ENCODE assay signal across 16 cellular contexts in genomic region chr4:176363072-176363471, GRCh38. TPM values are rescaled to one million over a fixed set of nuclear protein-coding genes. Genes with fewer than 3 reads are reported as not detected.
A peak's percentile ranks its signal among the peaks of the same experiment; 100 is the strongest.
DNase-seq lines count a peak whose midpoint lies in the region; ATAC-seq, FAIRE-seq and TF ChIP-seq lines count a peak whose summit lies in the region.
"Had no signal": no experiment of that assay in that cellular context is flagged by ENCODE, and none has a peak within 500 bp of the region (broad histone marks: within the 10 kb centered on the region; RNA-seq: fewer than 3 reads in every experiment).

No MANE protein-coding gene starts in this region.

- no peak for FAIRE-seq in GM12878 (lab: Jason Lieb, UNC)
- FAIRE-seq: bronchial epithelial cell had no signal

- no peak overlapping the region for H3K27ac Mint-ChIP-seq in T-helper 2 cell treated with Interferon-gamma antibody and Interleukin-4, amounts not matched to agents 5 μg/mL and 100 μg/mL, for 36 hours
- no peak overlapping the region for H3K27ac Mint-ChIP-seq in activated CD4-positive, alpha-beta T cell treated with anti-CD3 and anti-CD28 coated beads, Interleukin-2, amount 10 ng/mL, durations not matched to agents 7 days and 5 days
- H3K27ac Mint-ChIP-seq: naive thymus-derived CD4-positive, alpha-beta T cell had no signal

- H3K4me3 ChIP-seq in GM12878 (no peak overlapping the region), PC-9 (no peak overlapping the region)
- H3K4me3 ChIP-seq: BLaER1 treated with 17β-estradiol and CSF1 and Interleukin-3, amounts not matched to agents 10 nM and 100 nM had no signal

- H2AFZ ChIP-seq in GM12878 (ENCODE audit: control insufficient read depth, low read depth, low read length) (no peak overlapping the region), PC-9 (no peak overlapping the region)

- BruUV-seq in GM12878 (replicated peaks; lab: Mats Ljungman, UMichigan) (no TSS peak), PC-9 (replicated peaks; lab: Mats Ljungman, UMichigan) (no TSS peak)

- SMC1A ChIA-PET in GM12878 (lab: Charles Lee; ENCODE audit: uncharacterized antibody, unreplicated experiment), result interaction anchor here (1.2 kb wide), 1 partner anchor 684 kb away, joined by 3 read pairs; no protein-coding TSS in a partner anchor

- RAD21 ChIA-PET in GM12878 (lab: Charles Lee; ENCODE audit: unreplicated experiment), result no interaction called here

- ATAC-seq in GM18909 (IDR thresholded peaks at IDR 0.05; ENCODE audit: poor library complexity, unreplicated experiment) (peak; percentile 82), GM21717 (IDR thresholded peaks at IDR 0.05; ENCODE audit: unreplicated experiment) (peak; percentile 91), HG03095 (IDR thresholded peaks at IDR 0.05; ENCODE audit: unreplicated experiment) (peak; percentile 58), GM12878 (peak; percentile 40)
- ATAC-seq: naive thymus-derived CD4-positive, alpha-beta T cell had no signal

- DNase-seq in GM12878 (ENCODE audit: low read depth, low spot score) (no peak), PC-9 (no peak), DMS79 (lab: John Stamatoyannopoulos, UW) (no peak)
- no peak for DNase-seq in T-helper 2 cell treated with Interferon-gamma antibody and Interleukin-4, amounts not matched to agents 5 μg/mL and 100 μg/mL, for 36 hours (ENCODE audit: low spot score)
- DNase-seq in activated CD4-positive, alpha-beta T cell treated with anti-CD3 and anti-CD28 coated beads, Interleukin-2, amount 10 ng/mL, durations not matched to agents 7 days and 5 days, result no peak
- DNase-seq: activated effector memory CD4-positive, alpha-beta T cell treated with anti-CD3 and anti-CD28 coated beads, Interleukin-2, amount 50 U/mL, for 16 hours; naive thymus-derived CD4-positive, alpha-beta T cell; NCI-H345; OCI-M1; stimulated activated CD4-positive, alpha-beta T cell treated with anti-CD3 and anti-CD28 coated beads, Interleukin-4, amount 100 ng/mL, for 1 hour; stimulated activated naive CD4-positive, alpha-beta T cell had no signal

- H3K9ac ChIP-seq in GM12878 (ENCODE audit: control insufficient read depth, insufficient read depth, low read length), result no peak overlapping the region
- H3K9ac ChIP-seq: BLaER1 treated with 17β-estradiol and CSF1 and Interleukin-3, amounts not matched to agents 10 nM and 100 nM had no signal

- H4K20me1 ChIP-seq in GM12878 (ENCODE audit: control insufficient read depth, insufficient read depth) (no peaks in the 10 kb centered on the region), PC-9 (ENCODE audit: insufficient read depth) (no peaks in the 10 kb centered on the region)
- H4K20me1 ChIP-seq: BLaER1 treated with 17β-estradiol and CSF1 and Interleukin-3, amounts not matched to agents 10 nM and 100 nM had no signal

- in situ Hi-C loops in GM12878 (cut with MboI), result loop anchor here (25.0 kb wide), 1 partner anchor 974 kb away; no protein-coding TSS in a partner anchor

- TF ChIP-seq CTCF in GM12878 (IDR thresholded peaks at IDR 0.05 in 2 of 3, conservative IDR thresholded peaks at IDR 0.05 in 1 of 3; ENCODE audit: control insufficient read depth in 2 of 3, extremely low read depth in 1 of 3, insufficient read depth in 1 of 3, low read depth in 3 of 3, low read length in 3 of 3), result no peak
- no peak for TF ChIP-seq CTCF in PC-9 (conservative IDR thresholded peaks at IDR 0.05)

- H3K27me3 ChIP-seq in GM12878 (replicated peaks in 1 of 2; ENCODE audit: control insufficient read depth in 2 of 2, insufficient read depth in 2 of 2, low read length in 1 of 2) (no peaks in the 10 kb centered on the region), PC-9 (ENCODE audit: insufficient read depth, low read depth) (no peaks in the 10 kb centered on the region)
- H3K27me3 ChIP-seq: BLaER1 treated with 17β-estradiol and CSF1 and Interleukin-3, amounts not matched to agents 10 nM and 100 nM had no signal

- CTCF ChIA-PET in GM12878 (lab: Yijun Ruan, JAX) (no interaction called here), PC-9 (lab: Charles Lee) (no interaction called here)
- CTCF ChIA-PET in activated CD4-positive, alpha-beta T cell treated with anti-CD3 and anti-CD28 coated beads, Interleukin-2, amount 10 ng/mL, durations not matched to agents 7 days and 5 days (lab: Charles Lee), result no interaction called here

- H3K36me3 ChIP-seq in GM12878 (ENCODE audit: control insufficient read depth in 2 of 2, insufficient read depth in 2 of 2, low read length in 1 of 2) (no peaks in the 10 kb centered on the region), PC-9 (ENCODE audit: low read depth) (no peaks in the 10 kb centered on the region)
- H3K36me3 ChIP-seq: BLaER1 treated with 17β-estradiol and CSF1 and Interleukin-3, amounts not matched to agents 10 nM and 100 nM had no signal

- no peaks in the 10 kb centered on the region; the same call in 2 of the 3 replicates for H3K9me3 ChIP-seq in GM12878 (replicated peaks; ENCODE audit: control insufficient read depth, insufficient read depth, low read length)
- no peaks in the 10 kb centered on the region for H3K9me3 ChIP-seq in PC-9 (ENCODE audit: insufficient read depth, low read depth)

- no peaks in the 10 kb centered on the region for H3K9me3 Mint-ChIP-seq in T-helper 2 cell treated with Interferon-gamma antibody and Interleukin-4, amounts not matched to agents 5 μg/mL and 100 μg/mL, for 36 hours
- peaks cover 12% of the 10 kb centered on the region for H3K9me3 Mint-ChIP-seq in activated CD4-positive, alpha-beta T cell treated with anti-CD3 and anti-CD28 coated beads, Interleukin-2, amount 10 ng/mL, durations not matched to agents 7 days and 5 days

- H3K4me2 ChIP-seq in GM12878 (ENCODE audit: control insufficient read depth, insufficient read depth), result peak overlapping the region; percentile 11; the same call in 1 of the 2 replicates
- H3K4me2 ChIP-seq in PC-9, result no peak overlapping the region
- H3K4me2 ChIP-seq: BLaER1 treated with 17β-estradiol and CSF1 and Interleukin-3, amounts not matched to agents 10 nM and 100 nM had no signal

- H3K27ac ChIP-seq in GM12878 (ENCODE audit: control insufficient read depth, insufficient read depth), result no peak overlapping the region
- no peak overlapping the region for H3K27ac ChIP-seq in PC-9
- H3K27ac ChIP-seq: BLaER1 treated with 17β-estradiol and CSF1 and Interleukin-3, amounts not matched to agents 10 nM and 100 nM had no signal

- H3K79me2 ChIP-seq in GM12878 (ENCODE audit: control insufficient read depth, insufficient read depth, low read length) (no peaks in the 10 kb centered on the region), PC-9 (ENCODE audit: low read depth) (no peaks in the 10 kb centered on the region)

- TF ChIP-seq RAD21 in GM12878 (IDR thresholded peaks at IDR 0.05; ENCODE audit: insufficient read depth, low read depth, low read length), result no peak

- 0% methylated on average over 1 of the region's 1 CpG for WGBS in GM12878 (ENCODE audit: insufficient coverage, insufficient replicate concordance, low lambda C conversion rate, missing lambda C conversion rate)

- TF ChIP-seq EP300 in GM12878 (IDR thresholded peaks at IDR 0.05; ENCODE audit: borderline replicate concordance in 1 of 2, control insufficient read depth in 1 of 2, low read depth in 2 of 2, low read length in 2 of 2), result no peak

- POLR2A ChIA-PET in GM12878 (lab: Charles Lee) (no interaction called here), PC-9 (lab: Charles Lee; ENCODE audit: unreplicated experiment) (no interaction called here)
- POLR2A ChIA-PET in activated CD4-positive, alpha-beta T cell treated with anti-CD3 and anti-CD28 coated beads, Interleukin-2, amount 10 ng/mL, durations not matched to agents 7 days and 5 days (lab: Charles Lee), result no interaction called here

- H3K4me3 Mint-ChIP-seq in T-helper 2 cell treated with Interferon-gamma antibody and Interleukin-4, amounts not matched to agents 5 μg/mL and 100 μg/mL, for 36 hours, result no peak overlapping the region
- H3K4me3 Mint-ChIP-seq in activated CD4-positive, alpha-beta T cell treated with anti-CD3 and anti-CD28 coated beads, Interleukin-2, amount 10 ng/mL, durations not matched to agents 7 days and 5 days, result no peak overlapping the region
- H3K4me3 Mint-ChIP-seq: naive thymus-derived CD4-positive, alpha-beta T cell had no signal

- H3K4me1 Mint-ChIP-seq in T-helper 2 cell treated with Interferon-gamma antibody and Interleukin-4, amounts not matched to agents 5 μg/mL and 100 μg/mL, for 36 hours (ENCODE audit: low read depth), result no peaks in the 10 kb centered on the region
- H3K4me1 Mint-ChIP-seq in activated CD4-positive, alpha-beta T cell treated with anti-CD3 and anti-CD28 coated beads, Interleukin-2, amount 10 ng/mL, durations not matched to agents 7 days and 5 days, result no peaks in the 10 kb centered on the region
- H3K4me1 Mint-ChIP-seq: naive thymus-derived CD4-positive, alpha-beta T cell had no signal

- no peaks in the 10 kb centered on the region for H3K9me2 ChIP-seq in PC-9 (ENCODE audit: insufficient read depth)

- intact Hi-C loops in GM12878 (cut with micrococcal nuclease; ENCODE audit: unreplicated experiment), result no loop called here
- intact Hi-C loops in PC-9 (cut with micrococcal nuclease; ENCODE audit: unreplicated experiment), result no loop called here

- H3K27me3 Mint-ChIP-seq in T-helper 2 cell treated with Interferon-gamma antibody and Interleukin-4, amounts not matched to agents 5 μg/mL and 100 μg/mL, for 36 hours (ENCODE audit: low read depth), result no peaks in the 10 kb centered on the region
- H3K27me3 Mint-ChIP-seq in activated CD4-positive, alpha-beta T cell treated with anti-CD3 and anti-CD28 coated beads, Interleukin-2, amount 10 ng/mL, durations not matched to agents 7 days and 5 days, result no peaks in the 10 kb centered on the region

- TF ChIP-seq POLR2A in GM12878 (IDR thresholded peaks at IDR 0.05; ENCODE audit: low read depth, low read length), result no peak

- H3K4me1 ChIP-seq in GM12878 (ENCODE audit: control insufficient read depth, insufficient read depth, low read length) (peaks cover 8% of the 10 kb centered on the region; the same call in 1 of the 2 replicates), PC-9 (replicated peaks; ENCODE audit: insufficient read depth) (no peaks in the 10 kb centered on the region)

- H3F3A ChIP-seq in PC-9 (ENCODE audit: insufficient read depth, low read depth), result no peaks in the 10 kb centered on the region

- H3K36me3 Mint-ChIP-seq in T-helper 2 cell treated with Interferon-gamma antibody and Interleukin-4, amounts not matched to agents 5 μg/mL and 100 μg/mL, for 36 hours (ENCODE audit: low read depth), result no peaks in the 10 kb centered on the region
- H3K36me3 Mint-ChIP-seq in activated CD4-positive, alpha-beta T cell treated with anti-CD3 and anti-CD28 coated beads, Interleukin-2, amount 10 ng/mL, durations not matched to agents 7 days and 5 days (ENCODE audit: low read depth), result no peaks in the 10 kb centered on the region

RNA-seq across cellular contexts. Expression of gene SPCS3, which starts 43.3 kb away (rescaled TPM):
- total RNA-seq in GM12878 (2013; cell fraction: nucleolus; rRNA removed), result 114 and 123 TPM in 2 replicates
- total RNA-seq in GM12878 (2014; rRNA removed), result 83.4 and 92.6 TPM in 2 replicates
- 112 and 113 TPM in 2 replicates for total RNA-seq in GM12878 (2014; rRNA removed; fragmentation: Illumina TruSeq; extraction: Trizol)
- 144 and 151 TPM in 2 replicates for total RNA-seq in GM12878 (2021)
- 34.6 TPM for polyA plus RNA-seq in GM12878 (2011; ENCODE audit: low read depth)
- polyA plus RNA-seq in GM12878 (2011; rRNA removed), result 50.0 and 79.6 TPM in 2 replicates
- 19.2 and 19.8 TPM in 2 replicates for polyA plus RNA-seq in GM12878 (2011; cell fraction: cytosol; rRNA removed)
- 33.6 and 34.1 TPM in 2 replicates for polyA plus RNA-seq in GM12878 (2011; cell fraction: nucleus; rRNA removed)
- polyA plus RNA-seq in GM12878 (2012), result 44.5 and 53.0 TPM in 2 replicates
- 69.4 and 87.6 TPM in 2 replicates for polyA plus RNA-seq in GM12878 (2014; fragmentation: Illumina TruSeq; extraction: Trizol)
- 10 to 100 TPM; 50.6 to 53.4 TPM for polyA plus RNA-seq in GM12878 (2014; fragmentation: Nextera tagmentation; extraction: Ambion mirVana)
- 61.6 and 74.4 TPM in 2 replicates for polyA plus RNA-seq in GM12878 (2014; rRNA removed)
- polyA plus RNA-seq in GM12878 (2016; fragmentation: Nextera tagmentation; extraction: Ambion mirVana), result 100 to 1,000 TPM; 114 to 124 TPM
- 26.3 and 26.6 TPM in 2 replicates for polyA minus RNA-seq in GM12878 (2011; rRNA and poly(A)+ RNA removed)
- 18.4 TPM in 2 replicates for polyA minus RNA-seq in GM12878 (2011; cell fraction: cytosol; rRNA and poly(A)+ RNA removed)
- polyA minus RNA-seq in GM12878 (2011; cell fraction: nucleus; rRNA and poly(A)+ RNA removed), result 45.9 and 79.7 TPM in 2 replicates
- 107 TPM in 2 replicates for total RNA-seq in PC-9 (2021)
- total RNA-seq in activated CD4-positive, alpha-beta T cell treated with anti-CD3 and anti-CD28 coated beads, Interleukin-2, amount 10 ng/mL, durations not matched to agents 7 days and 5 days, result 100 to 1,000 TPM; 154 to 186 TPM

Comparison
In these comparisons a context has a peak if more than half of its experiments do, and no peak if none do; other contexts are left out.
1. ATAC-seq: peak in every context shown above with its lines; median percentile 91 in GM21717; 82 in GM18909; 58 in HG03095; 40 in GM12878.